Comparison of ENCODE assay signal across 16 cellular contexts in genomic region chr19:4693471-4694121, GRCh38. TPM values are rescaled to one million over a fixed set of nuclear protein-coding genes. Genes with fewer than 3 reads are reported as not detected.
DNase-seq lines count a peak whose midpoint lies in the region; ATAC-seq and TF ChIP-seq lines count a peak whose summit lies in the region.
"Had no signal": no experiment of that assay in that cellular context is flagged by ENCODE, and none has a peak within 500 bp of the region (broad histone marks: within the 10 kb centered on the region; RNA-seq: fewer than 3 reads in every experiment).

No MANE protein-coding gene starts in this region.

- TF ChIP-seq CTCF in foreskin keratinocyte (conservative IDR thresholded peaks at IDR 0.05) (no peak), suprapubic skin (IDR thresholded peaks at IDR 0.05) (no peak)

- DNase-seq in activated CD4-positive, alpha-beta memory T cell treated with anti-CD3 and anti-CD28 coated beads, Interleukin-2, amount 10 ng/mL, durations not matched to agents 7 days and 5 days, result no peak
- DNase-seq in activated CD4-positive, alpha-beta memory T cell treated with anti-CD3 and anti-CD28 coated beads for 36 hours, result no peak
- DNase-seq in SK-N-MC (ENCODE audit: low read depth, low spot score), result no peak
- DNase-seq in foreskin keratinocyte, result no peak
- DNase-seq in suprapubic skin (ENCODE audit: low spot score in 2 of 2), result no peak
- DNase-seq in C1 segment of cervical spinal cord (lab: John Stamatoyannopoulos, UW), result no peak
- no peak for DNase-seq in AML-193 (lab: John Stamatoyannopoulos, UW)
- no peak for DNase-seq in NCI-H774 (lab: John Stamatoyannopoulos, UW)
- DNase-seq: KBM-7; naive thymus-derived CD4-positive, alpha-beta T cell; NCI-H146; NCI-H524 treated with DMSO at 0.1 percent for 48 hours had no signal

- H3K9me3 Mint-ChIP-seq in activated CD4-positive, alpha-beta memory T cell treated with anti-CD3 and anti-CD28 coated beads, Interleukin-2, amount 10 ng/mL, durations not matched to agents 7 days and 5 days, result no peaks in the 10 kb centered on the region
- no peaks in the 10 kb centered on the region for H3K9me3 Mint-ChIP-seq in activated CD4-positive, alpha-beta memory T cell treated with anti-CD3 and anti-CD28 coated beads for 36 hours
- H3K9me3 Mint-ChIP-seq: T-helper 1 cell treated with Interleukin-12 subunit alpha and Interleukin-12 subunit beta and Interleukin-4 antibody, amounts not matched to agents 30 μg/mL and 1 μg/mL, for 36 hours had no signal

- TF ChIP-seq POLR2A in suprapubic skin (IDR thresholded peaks at IDR 0.05), result no peak

- H3K4me3 Mint-ChIP-seq in activated CD4-positive, alpha-beta memory T cell treated with anti-CD3 and anti-CD28 coated beads, Interleukin-2, amount 10 ng/mL, durations not matched to agents 7 days and 5 days, result no peak overlapping the region
- no peak overlapping the region for H3K4me3 Mint-ChIP-seq in activated CD4-positive, alpha-beta memory T cell treated with anti-CD3 and anti-CD28 coated beads for 36 hours
- H3K4me3 Mint-ChIP-seq: activated naive CD8-positive, alpha-beta T cell; T-helper 1 cell treated with Interleukin-12 subunit alpha and Interleukin-12 subunit beta and Interleukin-4 antibody, amounts not matched to agents 30 μg/mL and 1 μg/mL, for 36 hours had no signal

- H3K4me1 Mint-ChIP-seq in activated CD4-positive, alpha-beta memory T cell treated with anti-CD3 and anti-CD28 coated beads, Interleukin-2, amount 10 ng/mL, durations not matched to agents 7 days and 5 days, result no peaks in the 10 kb centered on the region
- H3K4me1 Mint-ChIP-seq in activated CD4-positive, alpha-beta memory T cell treated with anti-CD3 and anti-CD28 coated beads for 36 hours (ENCODE audit: low read depth), result no peaks in the 10 kb centered on the region

- H3K4me3 ChIP-seq in SK-N-MC, result peak overlapping the region; percentile 72
- H3K4me3 ChIP-seq in suprapubic skin, result no peak overlapping the region

- no peak for ATAC-seq in foreskin keratinocyte
- ATAC-seq: activated CD4-positive, CD25-positive, alpha-beta regulatory T cell treated with anti-CD3 and anti-CD28 coated beads, Interleukin-2, amount 50 U/mL, for 24 hours; left colon; naive thymus-derived CD4-positive, alpha-beta T cell had no signal

- POLR2A ChIA-PET in activated CD4-positive, alpha-beta memory T cell treated with anti-CD3 and anti-CD28 coated beads, Interleukin-2, amount 10 ng/mL, durations not matched to agents 7 days and 5 days (lab: Charles Lee), result no interaction called here
- POLR2A ChIA-PET in activated CD4-positive, alpha-beta memory T cell treated with anti-CD3 and anti-CD28 coated beads for 36 hours (lab: Charles Lee), result no interaction called here

- H3K27ac ChIP-seq in SK-N-MC, result peak overlapping the region; percentile 97
- peak overlapping the region; percentile 80 for H3K27ac ChIP-seq in foreskin keratinocyte
- peak overlapping the region; percentile 85 for H3K27ac ChIP-seq in suprapubic skin

- H3K27me3 Mint-ChIP-seq in activated CD4-positive, alpha-beta memory T cell treated with anti-CD3 and anti-CD28 coated beads, Interleukin-2, amount 10 ng/mL, durations not matched to agents 7 days and 5 days, result no peaks in the 10 kb centered on the region
- H3K27me3 Mint-ChIP-seq in activated CD4-positive, alpha-beta memory T cell treated with anti-CD3 and anti-CD28 coated beads for 36 hours, result no peaks in the 10 kb centered on the region
- H3K27me3 Mint-ChIP-seq: activated naive CD8-positive, alpha-beta T cell; naive thymus-derived CD4-positive, alpha-beta T cell had no signal

- peak overlapping the region; percentile 68 for H3K9ac ChIP-seq in SK-N-MC (ENCODE audit: insufficient read length)

- peaks cover 47% of the 10 kb centered on the region for H3K36me3 Mint-ChIP-seq in activated CD4-positive, alpha-beta memory T cell treated with anti-CD3 and anti-CD28 coated beads, Interleukin-2, amount 10 ng/mL, durations not matched to agents 7 days and 5 days (ENCODE audit: low read depth)
- H3K36me3 Mint-ChIP-seq in activated CD4-positive, alpha-beta memory T cell treated with anti-CD3 and anti-CD28 coated beads for 36 hours, result peaks cover 31% of the 10 kb centered on the region

- TF ChIP-seq EP300 in suprapubic skin (IDR thresholded peaks at IDR 0.05), result no peak

- H3K27me3 ChIP-seq in foreskin keratinocyte, result no peaks in the 10 kb centered on the region
- no peaks in the 10 kb centered on the region for H3K27me3 ChIP-seq in suprapubic skin

- CTCF ChIA-PET in activated CD4-positive, alpha-beta memory T cell treated with anti-CD3 and anti-CD28 coated beads, Interleukin-2, amount 10 ng/mL, durations not matched to agents 7 days and 5 days (lab: Charles Lee), result no interaction called here
- CTCF ChIA-PET in activated CD4-positive, alpha-beta memory T cell treated with anti-CD3 and anti-CD28 coated beads for 36 hours (lab: Charles Lee), result no interaction called here

- H3K36me3 ChIP-seq in SK-N-MC (ENCODE audit: insufficient read depth, low read length) (peaks cover 11% of the 10 kb centered on the region), suprapubic skin (peaks cover 92% of the 10 kb centered on the region)

- no peaks in the 10 kb centered on the region for H3K9me3 ChIP-seq in SK-N-MC (ENCODE audit: low read depth, low read length)
- H3K9me3 ChIP-seq in suprapubic skin, result no peaks in the 10 kb centered on the region

- H3K27ac Mint-ChIP-seq in activated CD4-positive, alpha-beta memory T cell treated with anti-CD3 and anti-CD28 coated beads, Interleukin-2, amount 10 ng/mL, durations not matched to agents 7 days and 5 days, result peak overlapping the region; percentile 2
- H3K27ac Mint-ChIP-seq in activated CD4-positive, alpha-beta memory T cell treated with anti-CD3 and anti-CD28 coated beads for 36 hours, result no peak overlapping the region
- H3K27ac Mint-ChIP-seq: activated naive CD8-positive, alpha-beta T cell; naive thymus-derived CD4-positive, alpha-beta T cell; T-helper 1 cell treated with Interleukin-12 subunit alpha and Interleukin-12 subunit beta and Interleukin-4 antibody, amounts not matched to agents 30 μg/mL and 1 μg/mL, for 36 hours had no signal

- intact Hi-C loops in activated CD4-positive, alpha-beta memory T cell treated with anti-CD3 and anti-CD28 coated beads for 36 hours (cut with micrococcal nuclease), result no loop called here

- 75% methylated on average over 15 of the region's 15 CpGs for WGBS in suprapubic skin

- H3K4me1 ChIP-seq in foreskin keratinocyte (peaks cover 27% of the 10 kb centered on the region), suprapubic skin (peaks cover 52% of the 10 kb centered on the region)

RNA-seq across cellular contexts. Expression of gene MYDGF, which starts 23.5 kb away (rescaled TPM):
- total RNA-seq in activated CD4-positive, alpha-beta memory T cell treated with anti-CD3 and anti-CD28 coated beads, Interleukin-2, amount 10 ng/mL, durations not matched to agents 7 days and 5 days, result 10 to 100 TPM; 67.1 to 68.7 TPM
- 10 to 100 TPM; 72.9 to 74.7 TPM for total RNA-seq in activated CD4-positive, alpha-beta memory T cell treated with anti-CD3 and anti-CD28 coated beads for 36 hours
- total RNA-seq in foreskin keratinocyte (127 and 150 TPM in 2 replicates), suprapubic skin (10 to 100 TPM; 17.5 to 43.6 (median 28.3) TPM)
- 205 and 269 TPM in 2 replicates for polyA plus RNA-seq in foreskin keratinocyte

RNA-seq across cellular contexts. Expression of gene DPP9, which starts 30.0 kb away (rescaled TPM):
- total RNA-seq in activated CD4-positive, alpha-beta memory T cell treated with anti-CD3 and anti-CD28 coated beads, Interleukin-2, amount 10 ng/mL, durations not matched to agents 7 days and 5 days, result 10 to 100 TPM; 67.6 to 78.3 TPM
- 10 to 100 TPM; 54.8 to 57.5 TPM for total RNA-seq in activated CD4-positive, alpha-beta memory T cell treated with anti-CD3 and anti-CD28 coated beads for 36 hours
- total RNA-seq in foreskin keratinocyte (86.8 and 88.1 TPM in 2 replicates), suprapubic skin (100 to 1,000 TPM in 2 of 4 donors, 10 to 100 TPM in 2; 51.2 to 126 (median 84.1) TPM)
- polyA plus RNA-seq in foreskin keratinocyte, result 55.8 and 60.1 TPM in 2 replicates

RNA-seq across cellular contexts. Expression of gene TNFAIP8L1, which starts 54.3 kb away (rescaled TPM):
- 10 to 100 TPM; 18.4 to 18.6 TPM for total RNA-seq in activated CD4-positive, alpha-beta memory T cell treated with anti-CD3 and anti-CD28 coated beads, Interleukin-2, amount 10 ng/mL, durations not matched to agents 7 days and 5 days
- 10 to 100 TPM; 17.2 to 17.4 TPM for total RNA-seq in activated CD4-positive, alpha-beta memory T cell treated with anti-CD3 and anti-CD28 coated beads for 36 hours
- total RNA-seq in foreskin keratinocyte (11.0 and 14.1 TPM in 2 replicates), suprapubic skin (1 to 10 TPM; 4.8 to 8.3 (median 7.0) TPM)
- 10.8 and 13.0 TPM in 2 replicates for polyA plus RNA-seq in foreskin keratinocyte
